In genomic region chr17:4734857-4735475, GRCh38 we compare ENCODE assay signal across 23 cellular contexts. TPM values are rescaled to one million over a fixed set of nuclear protein-coding genes. Genes with fewer than 3 reads are reported as not detected.
A peak's percentile ranks its signal among the peaks of the same experiment; 100 is the strongest.
DNase-seq lines count a peak whose midpoint lies in the region; FAIRE-seq and TF ChIP-seq lines count a peak whose summit lies in the region.
"Had no signal": no experiment of that assay in that cellular context is flagged by ENCODE, and none has a peak within 500 bp of the region (broad histone marks: within the 10 kb centered on the region; RNA-seq: fewer than 3 reads in every experiment).

No MANE protein-coding gene starts in this region.

- no peak for FAIRE-seq in H54 (lab: Jason Lieb, UNC)
- FAIRE-seq: D721Med, GM12878, HTR-8/SVneo had no signal

- no peak overlapping the region for H3K4me3 ChIP-seq in liver (ENCODE audit: low read depth in 1 of 3, low read length in 3 of 3)
- H3K4me3 ChIP-seq in neutrophil (ENCODE audit: low read depth in 1 of 2, low read length in 1 of 2) = peak overlapping the region in 1 of 2 experiments; percentile 34
- no peak overlapping the region for H3K4me3 ChIP-seq in A673 (ENCODE audit: low read depth, low read length, poor library complexity, severe bottlenecking)
- H3K4me3 ChIP-seq: GM12878, SJCRH30 had no signal

- H3K27me3 ChIP-seq in liver (ENCODE audit: control insufficient read depth in 4 of 4, insufficient read depth in 4 of 4, low read length in 3 of 4) (no peaks in the 10 kb centered on the region), neutrophil (peaks cover 28% of the 10 kb centered on the region), A673 (replicated peaks; ENCODE audit: insufficient read depth, low read depth, low read length, poor library complexity) (peaks cover 13% of the 10 kb centered on the region)
- H3K27me3 ChIP-seq: SJCRH30 had no signal

- H3K27ac ChIP-seq in caudate nucleus (ENCODE audit: low read depth, low read length) = peak overlapping the region; percentile 28
- H3K27ac ChIP-seq in liver (ENCODE audit: low read depth in 1 of 2, low read length in 2 of 2) = peak overlapping the region; percentile 40 to 51
- peak overlapping the region; percentile 94 for H3K27ac ChIP-seq in neutrophil
- H3K27ac ChIP-seq in A673 (ENCODE audit: low read depth, low read length, poor library complexity, severe bottlenecking) = no peak overlapping the region
- H3K27ac ChIP-seq: HL-60, SJCRH30 had no signal

- peak overlapping the region in 1 of 2 donors; percentile 15 for H3K9ac ChIP-seq in liver (ENCODE audit: low read depth in 1 of 2, low read length in 2 of 2)

- CTCF ChIA-PET in A673 (lab: Charles Lee) = no interaction called here

- TF ChIP-seq CTCF in liver (IDR thresholded peaks at IDR 0.05; ENCODE audit: low read depth, low read length, missing input control) (no peak), neutrophil (IDR thresholded peaks at IDR 0.05) (no peak), A673 (conservative IDR thresholded peaks at IDR 0.05; ENCODE audit: low read depth, low read length) (no peak)

- H3K9me3 ChIP-seq in liver (ENCODE audit: control insufficient read depth in 4 of 4, low read length in 3 of 4) (no peaks in the 10 kb centered on the region), neutrophil (no peaks in the 10 kb centered on the region), A673 (ENCODE audit: low read depth, low read length, poor library complexity, severe bottlenecking) (no peaks in the 10 kb centered on the region)
- H3K9me3 ChIP-seq: SJCRH30 had no signal

- POLR2A ChIA-PET in A673 (lab: Charles Lee; ENCODE audit: low non-redundant PET) = no interaction called here

- in situ Hi-C loops in KBM-7 (cut with MboI; ENCODE audit: low pct_unique_long_range_greater_than_20kb, low sequenced_read_pairs) = no loop called here

- no peak for TF ChIP-seq RAD21 in liver (IDR thresholded peaks at IDR 0.05)

- no peak for DNase-seq in caudate nucleus (lab: John Stamatoyannopoulos, UW)
- DNase-seq in KBM-7 = no peak
- no peak for DNase-seq in inferior parietal cortex (ENCODE audit: extremely low spot score)
- no peak for DNase-seq in A673 (ENCODE audit: low spot score)
- DNase-seq in H54 (ENCODE audit: insufficient read length, low spot score) = no peak
- DNase-seq: CD4-positive, alpha-beta memory T cell; GDM1; HCEC 1CT; NCI-H1417; NCI-H1930; NCI-H2171; NCI-H446; NCI-H69; NK-92 treated with Interleukin-12 subunit alpha and Interleukin-12 subunit beta, amount 100 ng/mL, for 24 hours; OCI-M1; SJCRH30 had no signal

- no peak for TF ChIP-seq POLR2A in H54 (IDR thresholded peaks at IDR 0.05; ENCODE audit: low read depth, low read length)

- no peaks in the 10 kb centered on the region for H3K36me3 ChIP-seq in liver (ENCODE audit: control insufficient read depth in 4 of 4, insufficient read depth in 3 of 4, low read depth in 1 of 4, low read length in 3 of 4)
- H3K36me3 ChIP-seq in neutrophil = peaks cover 17% of the 10 kb centered on the region
- H3K36me3 ChIP-seq in A673 (ENCODE audit: insufficient read depth, low read length, poor library complexity, severe bottlenecking) = no peaks in the 10 kb centered on the region
- H3K36me3 ChIP-seq: SJCRH30 had no signal

- BruUV-seq in A673 (replicated peaks; lab: Mats Ljungman, UMichigan) = no TSS peak

- peaks cover 4 to 36% (median 16%) of the 10 kb centered on the region in 4 donors for H3K4me1 ChIP-seq in liver (ENCODE audit: control insufficient read depth in 4 of 4, insufficient read depth in 4 of 4, low read length in 3 of 4)
- peaks cover 83 to 85% of the 10 kb centered on the region in 2 experiments for H3K4me1 ChIP-seq in neutrophil (ENCODE audit: control insufficient read depth in 1 of 2, insufficient read depth in 1 of 2, low read depth in 1 of 2, low read length in 1 of 2)
- peaks cover 5% of the 10 kb centered on the region for H3K4me1 ChIP-seq in A673 (ENCODE audit: insufficient read depth, low read length, poor library complexity, severe bottlenecking)
- H3K4me1 ChIP-seq: SJCRH30 had no signal

- intact Hi-C loops in A673 (cut with micrococcal nuclease; ENCODE audit: unreplicated experiment) = loop anchor here (5.0 kb wide), 1 partner anchor 167 kb away; the partner anchor contains the start of gene CHRNE

- 85% methylated on average over 8 of the region's 8 CpGs for WGBS in liver

TF ChIP-seq in liver, 16 proteins besides CTCF, POLR2A, EP300 and RAD21:
- TF ChIP-seq, protein P1, sequence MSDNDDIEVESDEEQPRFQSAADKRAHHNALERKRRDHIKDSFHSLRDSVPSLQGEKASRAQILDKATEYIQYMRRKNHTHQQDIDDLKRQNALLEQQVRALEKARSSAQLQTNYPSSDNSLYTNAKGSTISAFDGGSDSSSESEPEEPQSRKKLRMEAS (IDR thresholded peaks at IDR 0.05) = no peak
- TF ChIP-seq FOXA1 (IDR thresholded peaks at IDR 0.05) (no peak), HNF4A (conservative IDR thresholded peaks at IDR 0.05) (peak in 1 of 2 donors; percentile 16), GABPA (IDR thresholded peaks at IDR 0.05 in 1 of 2, conservative IDR thresholded peaks at IDR 0.05 in 1 of 2) (no peak)
TF ChIP-seq in liver: peak in this region for 1.

RNA-seq across cellular contexts. Expression of gene MED11, which starts 3.7 kb away (rescaled TPM):
- total RNA-seq in liver = 10 to 100 TPM; 11.2 to 11.5 TPM
- polyA plus RNA-seq in liver = 10 to 100 TPM; 15.9 to 35.6 TPM
- total RNA-seq in A673 (2021) = 13.7 and 22.5 TPM in 2 replicates

RNA-seq across cellular contexts. Expression of gene ZMYND15, which starts 4.7 kb away (rescaled TPM):
- under 1 TPM; 0.47 to 0.67 TPM for total RNA-seq in liver
- polyA plus RNA-seq in liver = 1 to 10 TPM in 1 of 2 donors, under 1 TPM in 1; 0.75 to 2.4 TPM
- total RNA-seq in A673 (2021) = 0.17 and 0.37 TPM in 2 replicates
- total RNA-seq: RPMI7951, SJCRH30 had no signal

RNA-seq across cellular contexts. Expression of gene CXCL16, which starts 4.8 kb away (rescaled TPM):
- 10 to 100 TPM; 10.7 to 15.3 TPM for total RNA-seq in liver
- 10 to 100 TPM; 16.9 to 41.1 TPM for polyA plus RNA-seq in liver
- total RNA-seq in A673 (2021) = 4.0 and 6.0 TPM in 2 replicates
- total RNA-seq: SJCRH30 had no signal

RNA-seq across cellular contexts. Expression of gene ARRB2, which starts 24.5 kb away (rescaled TPM):
- total RNA-seq in liver (10 to 100 TPM; 11.8 to 14.1 TPM), A673 (2021) (82.2 and 100 TPM in 2 replicates)
- 10 to 100 TPM; 13.7 to 16.5 TPM for polyA plus RNA-seq in liver

RNA-seq across cellular contexts. Expression of gene PELP1, which starts 31.0 kb away (rescaled TPM):
- total RNA-seq in liver (10 to 100 TPM; 14.2 to 14.8 TPM), A673 (2021) (142 and 161 TPM in 2 replicates)
- 10 to 100 TPM in 1 of 2 donors, 1 to 10 TPM in 1; 5.1 to 12.8 TPM for polyA plus RNA-seq in liver
